ENCODE assay signal across 23 cellular contexts in genomic region chr5:59637878-59638580, GRCh38.
DNase-seq lines count a peak whose midpoint lies in the region; ATAC-seq, FAIRE-seq and TF ChIP-seq lines count a peak whose summit lies in the region.
"Had no signal": no experiment of that assay in that cellular context is flagged by ENCODE, and none has a peak within 500 bp of the region (broad histone marks: within the 10 kb centered on the region; RNA-seq: fewer than 3 reads in every experiment).

No MANE protein-coding gene starts in this region.

- H3K9ac ChIP-seq in skeletal muscle satellite cell (ENCODE audit: low read depth, low read length): no peak overlapping the region
- H3K9ac ChIP-seq: KMS-11 had no signal

- CTCF ChIA-PET in MCF 10A (lab: Yijun Ruan, JAX): interaction anchor here (0.6 to 0.7 kb wide), 2 partner anchors 81 to 258 kb away, joined by 3 read pairs; no protein-coding TSS in a partner anchor
- CTCF ChIA-PET in activated CD4-positive, alpha-beta memory T cell treated with anti-CD3 and anti-CD28 coated beads, Interleukin-2, amount 10 ng/mL, durations not matched to agents 7 days and 5 days (lab: Charles Lee): no interaction called here

- no peaks in the 10 kb centered on the region for H3K4me1 ChIP-seq in breast epithelium
- H3K4me1 ChIP-seq in skeletal muscle satellite cell (ENCODE audit: control insufficient read depth, insufficient read depth, low read length): peaks cover 23% of the 10 kb centered on the region

- ATAC-seq in SK-N-SH treated with all-trans-retinoic acid at 6 μM for 48 hours: peak; percentile 71
- ATAC-seq: CD8-positive, alpha-beta T cell had no signal

- TF ChIP-seq POLR2A in breast epithelium (IDR thresholded peaks at IDR 0.05): no peak

- no TSS peak for BruUV-seq in MCF 10A (replicated peaks; lab: Mats Ljungman, UMichigan)

- intact Hi-C loops in MCF 10A (cut with micrococcal nuclease): no loop called here
- intact Hi-C loops in breast epithelium (cut with DNase I; ENCODE audit: low total_unique reads): no loop called here

- no peak for TF ChIP-seq CTCF in MCF 10A (IDR thresholded peaks at IDR 0.05; ENCODE audit: unreplicated experiment)
- no peak for TF ChIP-seq CTCF in breast epithelium (IDR thresholded peaks at IDR 0.05)
- TF ChIP-seq CTCF in fibroblast of pulmonary artery (IDR thresholded peaks at IDR 0.05; ENCODE audit: low read length, missing control alignments): no peak

- FAIRE-seq in urothelium cell line (lab: Jason Lieb, UNC): no peak

- peaks cover 21% of the 10 kb centered on the region for H3K4me1 Mint-ChIP-seq in MCF 10A (ENCODE audit: insufficient read depth, unreplicated experiment)
- H3K4me1 Mint-ChIP-seq in activated CD4-positive, alpha-beta memory T cell treated with anti-CD3 and anti-CD28 coated beads, Interleukin-2, amount 10 ng/mL, durations not matched to agents 7 days and 5 days: no peaks in the 10 kb centered on the region

- peaks cover 20% of the 10 kb centered on the region for H3K9me3 Mint-ChIP-seq in MCF 10A (ENCODE audit: unreplicated experiment)
- peaks cover 2% of the 10 kb centered on the region for H3K9me3 Mint-ChIP-seq in activated CD4-positive, alpha-beta memory T cell treated with anti-CD3 and anti-CD28 coated beads, Interleukin-2, amount 10 ng/mL, durations not matched to agents 7 days and 5 days

- H3K27me3 ChIP-seq in breast epithelium: no peaks in the 10 kb centered on the region
- H3K27me3 ChIP-seq in skeletal muscle satellite cell (ENCODE audit: control insufficient read depth, insufficient read depth, low read length): no peaks in the 10 kb centered on the region

- H3K4me3 Mint-ChIP-seq in MCF 10A (ENCODE audit: unreplicated experiment): no peak overlapping the region
- H3K4me3 Mint-ChIP-seq in activated CD4-positive, alpha-beta memory T cell treated with anti-CD3 and anti-CD28 coated beads, Interleukin-2, amount 10 ng/mL, durations not matched to agents 7 days and 5 days: no peak overlapping the region
- H3K4me3 Mint-ChIP-seq: CD8-positive, alpha-beta T cell had no signal

- H3K27ac ChIP-seq in breast epithelium: no peak overlapping the region
- H3K27ac ChIP-seq: 22Rv1, KMS-11 had no signal

- H3K27ac Mint-ChIP-seq in MCF 10A (ENCODE audit: low read depth, unreplicated experiment): no peak overlapping the region
- no peak overlapping the region for H3K27ac Mint-ChIP-seq in activated CD4-positive, alpha-beta memory T cell treated with anti-CD3 and anti-CD28 coated beads, Interleukin-2, amount 10 ng/mL, durations not matched to agents 7 days and 5 days
- H3K27ac Mint-ChIP-seq: CD8-positive, alpha-beta T cell had no signal

- H3K4me3 ChIP-seq in breast epithelium (no peak overlapping the region), fibroblast of pulmonary artery (replicated peaks; ENCODE audit: low read depth, low read length) (no peak overlapping the region), skeletal muscle satellite cell (ENCODE audit: low read length) (peak overlapping the region; percentile 26)

- no peaks in the 10 kb centered on the region for H3K27me3 Mint-ChIP-seq in MCF 10A (ENCODE audit: insufficient read depth, unreplicated experiment)
- H3K27me3 Mint-ChIP-seq in activated CD4-positive, alpha-beta memory T cell treated with anti-CD3 and anti-CD28 coated beads, Interleukin-2, amount 10 ng/mL, durations not matched to agents 7 days and 5 days: peaks cover 22% of the 10 kb centered on the region

- POLR2A ChIA-PET in MCF 10A (lab: Yijun Ruan, JAX): interaction anchor here (0.6 kb wide), 1 partner anchor 135 kb away, joined by 3 read pairs; no protein-coding TSS in a partner anchor
- POLR2A ChIA-PET in activated CD4-positive, alpha-beta memory T cell treated with anti-CD3 and anti-CD28 coated beads, Interleukin-2, amount 10 ng/mL, durations not matched to agents 7 days and 5 days (lab: Charles Lee): no interaction called here

- H3K4me2 ChIP-seq in skeletal muscle satellite cell (ENCODE audit: low read length): peak overlapping the region; percentile 7
- H3K4me2 ChIP-seq: KMS-11 had no signal

- H3K36me3 ChIP-seq in breast epithelium: no peaks in the 10 kb centered on the region
- H3K36me3 ChIP-seq in skeletal muscle satellite cell (ENCODE audit: insufficient read depth, low read length): no peaks in the 10 kb centered on the region

- peak; percentile 19 for DNase-seq in MCF 10A (ENCODE audit: unreplicated experiment)
- no peak for DNase-seq in breast epithelium (ENCODE audit: low spot score in 2 of 2)
- peak; percentile 14 for DNase-seq in fibroblast of pulmonary artery (ENCODE audit: low read depth)
- no peak for DNase-seq in urothelium cell line (ENCODE audit: low spot score)
- DNase-seq in activated CD4-positive, alpha-beta memory T cell treated with anti-CD3 and anti-CD28 coated beads, Interleukin-2, amount 10 ng/mL, durations not matched to agents 7 days and 5 days: no peak
- DNase-seq in GM19238 (ENCODE audit: insufficient read length, low spot score): no peak
- DNase-seq: AML-193; C1 segment of cervical spinal cord; Calu3; CD8-positive, alpha-beta T cell; DMS153; GF-D8; H7; IMR-90; NCI-H1694; NCI-H2081; NCI-H2171; NCI-H524 treated with DMSO at 0.1 percent for 48 hours; Right ventricle myocardium superior had no signal

- H3K36me3 Mint-ChIP-seq in MCF 10A (ENCODE audit: insufficient read depth, unreplicated experiment): peaks cover 7% of the 10 kb centered on the region
- no peaks in the 10 kb centered on the region for H3K36me3 Mint-ChIP-seq in activated CD4-positive, alpha-beta memory T cell treated with anti-CD3 and anti-CD28 coated beads, Interleukin-2, amount 10 ng/mL, durations not matched to agents 7 days and 5 days (ENCODE audit: low read depth)
- H3K36me3 Mint-ChIP-seq: CD8-positive, alpha-beta T cell had no signal

- H3K9me3 ChIP-seq in breast epithelium: no peaks in the 10 kb centered on the region
- no peaks in the 10 kb centered on the region for H3K9me3 ChIP-seq in skeletal muscle satellite cell (replicated peaks; ENCODE audit: low read length)

TF ChIP-seq in SK-N-SH treated with all-trans-retinoic acid at 6 μM for 48 hours, 23 proteins besides CTCF, POLR2A, EP300 and RAD21:
- TF ChIP-seq, protein P1, sequence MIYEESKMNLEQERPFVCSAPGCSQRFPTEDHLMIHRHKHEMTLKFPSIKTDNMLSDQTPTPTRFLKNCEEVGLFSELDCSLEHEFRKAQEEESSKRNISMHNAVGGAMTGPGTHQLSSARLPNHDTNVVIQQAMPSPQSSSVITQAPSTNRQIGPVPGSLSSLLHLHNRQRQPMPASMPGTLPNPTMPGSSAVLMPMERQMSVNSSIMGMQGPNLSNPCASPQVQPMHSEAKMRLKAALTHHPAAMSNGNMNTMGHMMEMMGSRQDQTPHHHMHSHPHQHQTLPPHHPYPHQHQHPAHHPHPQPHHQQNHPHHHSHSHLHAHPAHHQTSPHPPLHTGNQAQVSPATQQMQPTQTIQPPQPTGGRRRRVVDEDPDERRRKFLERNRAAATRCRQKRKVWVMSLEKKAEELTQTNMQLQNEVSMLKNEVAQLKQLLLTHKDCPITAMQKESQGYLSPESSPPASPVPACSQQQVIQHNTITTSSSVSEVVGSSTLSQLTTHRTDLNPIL (CRISPR knock-in tag; IDR thresholded peaks at IDR 0.05; ENCODE audit: low read depth): no peak
- TF ChIP-seq SNAI2 (CRISPR knock-in tag; IDR thresholded peaks at IDR 0.05) (no peak), BACH2 (CRISPR knock-in tag; IDR thresholded peaks at IDR 0.05; ENCODE audit: borderline replicate concordance) (no peak), ISL1 (CRISPR knock-in tag; IDR thresholded peaks at IDR 0.05) (peak; percentile 65), ZNF8 (CRISPR knock-in tag; IDR thresholded peaks at IDR 0.05) (no peak), ZFP30 (CRISPR knock-in tag; IDR thresholded peaks at IDR 0.05) (peak; percentile 62), TOX (CRISPR knock-in tag; IDR thresholded peaks at IDR 0.05; ENCODE audit: borderline replicate concordance) (no peak)

Comparison
In these comparisons a context has a peak if more than half of its experiments do, and no peak if none do; other contexts are left out.
1. DNase-seq: peak in MCF 10A (single experiment) and fibroblast of pulmonary artery (single experiment); none in breast epithelium (0 of 2), urothelium cell line (single experiment), activated CD4-positive, alpha-beta memory T cell treated with anti-CD3 and anti-CD28 coated beads, Interleukin-2, amount 10 ng/mL, durations not matched to agents 7 days and 5 days (single experiment) and GM19238 (single experiment).